25 cellular contexts compared by ENCODE assay signal in the genomic region with DNA sequence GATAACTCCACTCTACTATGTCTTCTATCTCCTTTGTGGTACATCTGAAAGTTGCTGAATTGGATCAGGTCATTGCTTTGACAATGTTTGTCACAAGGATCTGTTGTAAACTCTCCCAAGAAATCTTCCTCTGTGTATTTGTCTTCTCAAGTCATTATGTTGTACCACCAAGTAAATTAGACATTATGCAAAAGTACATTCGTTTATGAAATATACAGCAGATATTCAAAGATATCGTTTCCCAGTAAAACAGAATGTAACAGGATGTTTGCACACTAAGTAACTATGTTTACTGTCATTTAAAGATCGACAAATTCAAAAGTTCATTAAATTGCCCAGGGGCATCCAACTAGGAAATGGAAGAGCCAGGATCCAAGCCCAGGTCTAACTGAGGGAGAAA.
"Had no signal": no experiment of that assay in that cellular context is flagged by ENCODE, and none has a peak within 500 bp of the region (broad histone marks: within the 10 kb centered on the region; RNA-seq: fewer than 3 reads in every experiment).

No MANE protein-coding gene starts in this region.

- FAIRE-seq: small intestine, urothelium cell line had no signal

- DNase-seq: occipital lobe; ovary; posterior cingulate gyrus; psoas muscle; right cardiac atrium; right lobe of liver; sigmoid colon; small intestine; stimulated activated CD4-positive, alpha-beta T cell treated with anti-CD3 and anti-CD28 coated beads, Interleukin-15, amount 100 ng/mL, for 24 hours; stimulated activated CD4-positive, alpha-beta T cell treated with anti-CD3 and anti-CD28 coated beads, Interleukin-2, amount 100 ng/mL, for 24 hours; stimulated activated CD4-positive, alpha-beta T cell treated with anti-CD3 and anti-CD28 coated beads, Interleukin-2, amount 100 ng/mL, for 48 hours; stimulated activated CD4-positive, alpha-beta T cell treated with anti-CD3 and anti-CD28 coated beads, Interleukin-4, amount 100 ng/mL, for 24 hours; stimulated activated naive B cell treated with anti-CD40 and anti-IgM and Interleukin-4, amounts not matched to agents 10 μg/mL and 1 μg/mL and 100 μg/mL, for 72 hours; stimulated activated naive CD4-positive, alpha-beta T cell treated with Interleukin-2 at 50 U/mL for 16 hours; stomach; thyroid gland; trophoblast cell; upper lobe of left lung had no signal

- H3K4me2 ChIP-seq: neural progenitor cell had no signal

- H3K27ac ChIP-seq: neural progenitor cell, ovary, parathyroid adenoma, psoas muscle, right lobe of liver, sigmoid colon, stomach, thoracic aorta, thyroid gland, tibial nerve, upper lobe of left lung, vagina had no signal

- H3K4me3 ChIP-seq: neural progenitor cell, ovary, psoas muscle, right lobe of liver, sigmoid colon, stomach, thoracic aorta, thyroid gland, tibial nerve, upper lobe of left lung, vagina had no signal

- H3K9me3 ChIP-seq: ovary, psoas muscle, right lobe of liver, sigmoid colon, stomach, thoracic aorta, thyroid gland, tibial nerve, upper lobe of left lung, vagina had no signal

- H3K36me3 ChIP-seq: neural progenitor cell, ovary, right lobe of liver, sigmoid colon, stomach, thoracic aorta, thyroid gland, tibial nerve, upper lobe of left lung, vagina had no signal

- H3K9ac ChIP-seq: neural progenitor cell, parathyroid adenoma had no signal

- H3K27me3 ChIP-seq: neural progenitor cell, ovary, right lobe of liver, sigmoid colon, stomach, thyroid gland, tibial nerve, upper lobe of left lung, vagina had no signal

- H3K4me1 ChIP-seq: neural progenitor cell, parathyroid adenoma, psoas muscle, right lobe of liver, sigmoid colon, stomach, thyroid gland, tibial nerve, upper lobe of left lung, vagina had no signal

- H3K79me2 ChIP-seq: parathyroid adenoma had no signal

- ATAC-seq: psoas muscle; right cardiac atrium; right lobe of liver; stimulated activated effector memory CD8-positive, alpha-beta T cell treated with anti-CD3 and anti-CD28 coated beads, Interleukin-12 subunit alpha, Interleukin-12 subunit beta, amount 100 ng/mL, for 72 hours; stimulated activated naive B cell treated with anti-CD40 and anti-IgM and Interleukin-4, amounts not matched to agents 10 μg/mL and 1 μg/mL and 100 μg/mL, for 72 hours had no signal

- H2AFZ ChIP-seq: neural progenitor cell, parathyroid adenoma had no signal
